37 cellular contexts compared by ENCODE assay signal in the genomic region with DNA sequence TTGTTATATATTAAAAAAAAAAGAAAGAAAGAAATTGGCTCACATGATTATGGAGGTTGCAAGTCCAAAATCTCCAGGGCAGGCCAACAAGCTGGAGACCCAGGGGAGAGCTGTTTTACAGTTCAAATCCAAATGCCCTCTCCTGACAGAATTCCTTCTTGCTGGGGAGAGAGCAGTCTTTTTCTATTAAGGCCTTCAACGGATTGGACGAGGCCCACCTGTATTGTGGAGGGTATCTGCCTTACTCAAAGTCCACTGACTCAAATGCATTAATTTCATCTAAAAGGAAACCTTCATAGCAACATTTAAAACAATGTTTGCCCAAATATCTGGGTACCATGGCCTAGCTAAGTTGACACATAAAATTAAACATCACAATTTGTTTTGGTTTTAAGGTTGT. TPM values are rescaled to one million over a fixed set of nuclear protein-coding genes. Genes with fewer than 3 reads are reported as not detected.
"Had no signal": no experiment of that assay in that cellular context is flagged by ENCODE, and none has a peak within 500 bp of the region (broad histone marks: within the 10 kb centered on the region; RNA-seq: fewer than 3 reads in every experiment).

No MANE protein-coding gene starts in this region.

- H3K9me3 ChIP-seq: MG63 had no signal

- H3K4me3 ChIP-seq: MG63 had no signal

- H3K36me3 ChIP-seq: MG63 had no signal

- H3K27me3 ChIP-seq: MG63 had no signal

- DNase-seq: Kasumi-1, MG63, MM.1S, MV-4-11, NCI-H1048, NCI-H1092, NCI-H1092 treated with DMSO at 0.1 percent for 48 hours, NCI-H1105, NCI-H1105 treated with DMSO at 0.1 percent for 48 hours, NCI-H1417, NCI-H1417 treated with DMSO at 0.1 percent for 48 hours, NCI-H1436, NCI-H1436 treated with DMSO at 0.1 percent for 48 hours, NCI-H146, NCI-H1694, NCI-H1694 treated with DMSO at 0.1 percent for 48 hours, NCI-H187, NCI-H187 treated with DMSO at 0.1 percent for 48 hours, NCI-H1930, NCI-H2029, NCI-H2029 treated with DMSO at 0.1 percent for 48 hours, NCI-H2081, NCI-H2081 treated with DMSO at 0.1 percent for 48 hours, NCI-H2107, NCI-H2171, NCI-H2171 treated with DMSO at 0.1 percent for 48 hours, NCI-H2227 treated with DMSO at 0.1 percent for 48 hours, NCI-H226, NCI-H345, NCI-H446, NCI-H446 treated with DMSO at 0.1 percent for 48 hours, NCI-H510A, NCI-H510A treated with DMSO at 0.1 percent for 48 hours, NCI-H524, NCI-H524 treated with DMSO at 0.1 percent for 48 hours had no signal

RNA-seq across cellular contexts. Expression of a gene that starts 56.9 kb away (rescaled TPM):
- total RNA-seq: LHCN-M2, MCF 10A had no signal
